Comparison of ENCODE assay signal across 1 cellular context in the genomic region with DNA sequence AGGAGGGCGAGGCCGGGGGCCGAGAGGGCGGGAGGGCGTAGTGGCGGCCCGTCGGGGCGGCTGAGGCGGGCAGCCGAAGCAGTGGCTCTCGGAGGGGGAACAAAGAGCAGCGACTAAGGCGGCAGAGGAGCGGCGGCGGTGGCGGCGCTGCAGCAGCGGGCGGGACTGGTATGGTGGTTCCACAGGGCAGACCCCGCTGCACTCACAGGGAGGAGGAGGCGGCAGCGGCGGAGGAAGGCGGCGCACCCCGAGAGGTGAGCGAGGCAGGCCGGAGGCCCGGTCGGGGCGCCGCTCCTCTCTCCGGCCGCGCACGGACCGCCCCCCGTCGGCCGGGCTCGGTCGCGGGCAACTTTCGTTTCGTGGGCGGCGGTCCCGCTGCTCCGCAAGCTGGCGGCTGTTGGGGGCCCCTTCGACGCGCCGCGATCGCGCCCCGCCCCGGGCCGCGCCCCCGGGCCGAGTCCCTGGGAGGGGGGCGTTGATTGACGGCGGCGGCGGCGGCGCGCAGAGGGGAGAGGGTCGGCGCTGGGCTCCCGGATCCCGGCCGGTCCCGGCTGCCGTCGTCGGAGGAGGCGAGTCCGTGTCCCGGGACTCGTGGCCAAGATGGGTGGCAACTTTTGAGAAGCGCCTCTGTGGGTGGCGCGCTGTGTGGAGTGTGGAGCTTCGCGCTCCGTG.
A peak's percentile ranks its signal among the peaks of the same experiment; 100 is the strongest.
TF ChIP-seq lines count a peak whose summit lies in the region.

No MANE protein-coding gene starts in this region.

TF ChIP-seq in K562, 482 proteins besides CTCF, POLR2A, EP300 and RAD21 (continued from another document):
- TF ChIP-seq ZNF592 (IDR thresholded peaks at IDR 0.05) (peak; percentile 47; the same call in 1 of the 2 replicates), MAZ (CRISPR knock-in tag; conservative IDR thresholded peaks at IDR 0.05 in 1 of 2, IDR thresholded peaks at IDR 0.05 in 1 of 2) (0 out of 4 replicates have a peak, but pooled peaks of 1 of the 2 experiments have one; percentile 20), VEZF1 (CRISPR knock-in tag; IDR thresholded peaks at IDR 0.05) (peak; percentile 52), UBTF (IDR thresholded peaks at IDR 0.05; ENCODE audit: borderline replicate concordance in 1 of 2, low read depth in 2 of 2, low read length in 2 of 2) (peak in 1 of 2 experiments; percentile 36; a peak in 2 of 4 replicates), HDGF (IDR thresholded peaks at IDR 0.05) (no peak), SAP30 (IDR thresholded peaks at IDR 0.05; ENCODE audit: borderline replicate concordance, insufficient read depth, low read depth, low read length, poor library complexity, severe bottlenecking) (peak; percentile 45), ZNF764 (CRISPR knock-in tag; IDR thresholded peaks at IDR 0.05; ENCODE audit: low read depth) (no peak)
- TF ChIP-seq, protein P1, sequence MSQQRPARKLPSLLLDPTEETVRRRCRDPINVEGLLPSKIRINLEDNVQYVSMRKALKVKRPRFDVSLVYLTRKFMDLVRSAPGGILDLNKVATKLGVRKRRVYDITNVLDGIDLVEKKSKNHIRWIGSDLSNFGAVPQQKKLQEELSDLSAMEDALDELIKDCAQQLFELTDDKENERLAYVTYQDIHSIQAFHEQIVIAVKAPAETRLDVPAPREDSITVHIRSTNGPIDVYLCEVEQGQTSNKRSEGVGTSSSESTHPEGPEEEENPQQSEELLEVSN (IDR thresholded peaks at IDR 0.05; ENCODE audit: borderline replicate concordance in 1 of 2, extremely low read depth in 1 of 2, insufficient read depth in 1 of 2, insufficient read length in 1 of 2, low read depth in 1 of 2, low read length in 1 of 2, poor library complexity in 1 of 2, severe bottlenecking in 1 of 2): peak in 1 of 2 experiments; percentile 75
